ENCODE assay signal across 27 cellular contexts in the genomic region with DNA sequence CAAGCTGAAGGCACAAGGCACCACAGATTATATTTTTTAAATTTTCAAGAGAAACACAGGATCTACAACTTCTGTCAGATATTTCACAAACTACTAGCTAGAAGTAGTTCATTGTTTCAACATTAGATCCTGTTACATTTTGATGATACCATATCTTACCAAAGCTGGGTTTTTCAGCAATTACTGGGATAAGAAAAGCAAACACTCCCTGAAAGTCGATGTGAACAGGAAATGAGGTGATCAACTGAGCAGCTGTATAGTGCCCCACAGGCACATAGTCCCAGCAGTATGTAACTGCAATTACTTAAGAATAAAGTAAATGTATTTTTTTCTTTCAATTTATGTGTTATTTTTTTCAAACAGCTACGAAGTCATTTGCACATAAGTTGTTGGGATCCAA.
A peak's percentile ranks its signal among the peaks of the same experiment; 100 is the strongest.
DNase-seq lines count a peak whose midpoint lies in the region; ATAC-seq and TF ChIP-seq lines count a peak whose summit lies in the region.
"Had no signal": no experiment of that assay in that cellular context is flagged by ENCODE, and none has a peak within 500 bp of the region (broad histone marks: within the 10 kb centered on the region; RNA-seq: fewer than 3 reads in every experiment).

No MANE protein-coding gene starts in this region.

- no peak for TF ChIP-seq CTCF in astrocyte of the spinal cord (IDR thresholded peaks at IDR 0.05; ENCODE audit: low read depth, low read length)

- H3K27me3 Mint-ChIP-seq in naive thymus-derived CD4-positive, alpha-beta T cell, result peaks cover 0 to 14% (median 12%) of the 10 kb centered on the region in 5 donors
- H3K27me3 Mint-ChIP-seq: activated CD8-positive, alpha-beta T cell treated with anti-CD3 and anti-CD28 coated beads for 36 hours; CD4-positive, CD25-positive, alpha-beta regulatory T cell had no signal

- no peaks in the 10 kb centered on the region for H3K9me3 ChIP-seq in naive thymus-derived CD4-positive, alpha-beta T cell (ENCODE audit: control insufficient read depth in 2 of 3, low read length in 3 of 3)
- H3K9me3 ChIP-seq: left ventricle myocardium inferior, right lobe of liver, upper lobe of right lung had no signal

- CTCF ChIA-PET in naive thymus-derived CD4-positive, alpha-beta T cell (lab: Charles Lee), result no interaction called here

- H3K4me1 Mint-ChIP-seq in naive thymus-derived CD4-positive, alpha-beta T cell, result no peaks in the 10 kb centered on the region
- H3K4me1 Mint-ChIP-seq: CD4-positive, CD25-positive, alpha-beta regulatory T cell; central memory CD8-positive, alpha-beta T cell; immature natural killer cell had no signal

- H3K27me3 ChIP-seq in naive thymus-derived CD4-positive, alpha-beta T cell (ENCODE audit: control insufficient read depth in 2 of 2, insufficient read depth in 2 of 2, low read length in 2 of 2), result no peaks in the 10 kb centered on the region
- H3K27me3 ChIP-seq: hepatocyte, right lobe of liver, upper lobe of right lung had no signal

- H3K27ac Mint-ChIP-seq in naive thymus-derived CD4-positive, alpha-beta T cell, result no peak overlapping the region
- H3K27ac Mint-ChIP-seq: activated CD8-positive, alpha-beta T cell treated with anti-CD3 and anti-CD28 coated beads for 36 hours; CD4-positive, CD25-positive, alpha-beta regulatory T cell; immature natural killer cell; natural killer cell treated with Interleukin-12 subunit alpha and Interleukin-12 subunit beta and Interleukin-15 and Interleukin-18, amount 100 ng/mL, for 72 hours had no signal

- in situ Hi-C loops in astrocyte of the spinal cord (cut with HindIII; ENCODE audit: low sequenced_read_pairs), result no loop called here

- H3K4me1 ChIP-seq in naive thymus-derived CD4-positive, alpha-beta T cell (ENCODE audit: control insufficient read depth in 2 of 2, insufficient read depth in 2 of 2, low read length in 2 of 2), result no peaks in the 10 kb centered on the region
- H3K4me1 ChIP-seq: left ventricle myocardium inferior, parathyroid adenoma, right lobe of liver, upper lobe of right lung had no signal

- H3K9me3 Mint-ChIP-seq in naive thymus-derived CD4-positive, alpha-beta T cell, result no peaks in the 10 kb centered on the region
- H3K9me3 Mint-ChIP-seq: activated CD8-positive, alpha-beta T cell treated with anti-CD3 and anti-CD28 coated beads for 36 hours; central memory CD8-positive, alpha-beta T cell; immature natural killer cell; natural killer cell treated with Interleukin-12 subunit alpha and Interleukin-12 subunit beta and Interleukin-15 and Interleukin-18, amount 100 ng/mL, for 72 hours had no signal

- ATAC-seq in naive thymus-derived CD4-positive, alpha-beta T cell, result no peak
- ATAC-seq: activated CD8-positive, alpha-beta T cell treated with anti-CD3 and anti-CD28 coated beads for 36 hours; right lobe of liver; upper lobe of right lung had no signal

- no peak overlapping the region for H3K4me3 ChIP-seq in astrocyte of the spinal cord (ENCODE audit: low read depth, low read length)
- no peak overlapping the region for H3K4me3 ChIP-seq in naive thymus-derived CD4-positive, alpha-beta T cell (ENCODE audit: low read length)
- H3K4me3 ChIP-seq: hepatocyte, left ventricle myocardium inferior, right lobe of liver, upper lobe of right lung had no signal

- POLR2A ChIA-PET in naive thymus-derived CD4-positive, alpha-beta T cell (lab: Charles Lee), result no interaction called here

- intact Hi-C loops in naive thymus-derived CD4-positive, alpha-beta T cell (cut with micrococcal nuclease), result no loop called here

- no peaks in the 10 kb centered on the region for H3K36me3 ChIP-seq in naive thymus-derived CD4-positive, alpha-beta T cell (ENCODE audit: control insufficient read depth in 2 of 3, insufficient read depth in 3 of 3, low read length in 3 of 3)
- H3K36me3 ChIP-seq: left ventricle myocardium inferior, right lobe of liver, upper lobe of right lung had no signal

- DNase-seq in ELR (ENCODE audit: low read depth) (peak; percentile 78), NCI-H146 (lab: John Stamatoyannopoulos, UW) (peak; percentile 61), astrocyte of the spinal cord (ENCODE audit: low read depth, low spot score) (peak; percentile 90), iris pigment epithelial cell (ENCODE audit: low read depth) (peak; percentile 90), NCI-H1930 (lab: John Stamatoyannopoulos, UW) (no peak), Ammon's horn (ENCODE audit: low spot score) (no peak)
- DNase-seq in naive thymus-derived CD4-positive, alpha-beta T cell, result no peak
- DNase-seq: activated CD4-positive, CD25-positive, alpha-beta regulatory T cell; activated CD8-positive, alpha-beta T cell treated with anti-CD3 and anti-CD28 coated beads for 36 hours; activated gamma-delta T cell; activated T-cell treated with anti-CD3 and anti-CD28 coated beads for 4 hours; CD4-positive, CD25-positive, alpha-beta regulatory T cell; GF-D8; H7; immature natural killer cell; left ventricle myocardium inferior; NCI-H2029; NCI-H510A; right lobe of liver; stimulated activated CD4-positive, alpha-beta T cell treated with anti-CD3 and anti-CD28 coated beads, Interleukin-15, amount 100 ng/mL, for 24 hours; stimulated activated CD8-positive, alpha-beta memory T cell treated with anti-CD3 and anti-CD28 coated beads, Interleukin-4, amount 100 ng/mL, for 48 hours; upper lobe of right lung had no signal

- H3K27ac ChIP-seq in naive thymus-derived CD4-positive, alpha-beta T cell (ENCODE audit: low read depth, low read length), result no peak overlapping the region
- H3K27ac ChIP-seq: epithelial cell of prostate, hepatocyte, left ventricle myocardium inferior, parathyroid adenoma, right lobe of liver, upper lobe of right lung had no signal

- no peak overlapping the region for H3K4me3 Mint-ChIP-seq in naive thymus-derived CD4-positive, alpha-beta T cell
- H3K4me3 Mint-ChIP-seq: activated CD8-positive, alpha-beta T cell treated with anti-CD3 and anti-CD28 coated beads for 36 hours; CD4-positive, CD25-positive, alpha-beta regulatory T cell; central memory CD8-positive, alpha-beta T cell; immature natural killer cell; natural killer cell treated with Interleukin-12 subunit alpha and Interleukin-12 subunit beta and Interleukin-15 and Interleukin-18, amount 100 ng/mL, for 72 hours had no signal

- no peaks in the 10 kb centered on the region for H3K36me3 Mint-ChIP-seq in naive thymus-derived CD4-positive, alpha-beta T cell
- H3K36me3 Mint-ChIP-seq: CD4-positive, CD25-positive, alpha-beta regulatory T cell; immature natural killer cell; natural killer cell treated with Interleukin-12 subunit alpha and Interleukin-12 subunit beta and Interleukin-15 and Interleukin-18, amount 100 ng/mL, for 72 hours had no signal

Comparison
In these comparisons a context has a peak if more than half of its experiments do, and no peak if none do; other contexts are left out.
1. DNase-seq: peak in ELR (single experiment), NCI-H146 (single experiment), astrocyte of the spinal cord (single experiment) and iris pigment epithelial cell (single experiment); none in naive thymus-derived CD4-positive, alpha-beta T cell (0 of 9), NCI-H1930 (0 of 2) and Ammon's horn (single experiment).